Comparison of ENCODE assay signal across 8 cellular contexts in the genomic region with DNA sequence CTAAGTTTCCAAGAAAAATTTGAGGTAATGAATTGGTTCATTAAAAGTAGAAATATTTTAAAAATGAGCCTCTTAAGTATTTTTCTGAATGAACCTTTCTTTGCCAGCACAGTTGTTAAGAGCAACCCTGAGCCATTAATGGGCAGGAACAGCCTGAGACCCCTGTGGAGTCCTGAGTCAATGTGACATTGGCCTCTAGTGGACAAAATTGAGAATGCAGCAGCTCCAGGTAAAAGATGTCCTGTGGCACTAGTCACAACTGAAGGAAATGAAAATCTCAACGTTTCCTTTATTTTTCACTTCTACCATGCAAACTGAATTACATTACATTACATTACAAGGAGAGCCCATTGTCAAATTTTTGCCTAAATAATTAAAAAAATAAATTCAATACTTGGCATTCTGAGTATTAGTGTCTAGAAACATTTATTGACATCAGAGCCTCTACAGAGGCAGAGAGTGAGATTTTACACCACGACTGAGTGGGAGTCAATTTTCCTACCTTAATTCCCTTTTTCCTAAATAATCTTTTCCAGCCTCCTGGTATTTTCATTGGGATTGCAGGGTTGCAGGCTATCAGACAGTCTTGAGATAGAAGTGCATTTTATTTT.
DNase-seq lines count a peak whose midpoint lies in the region; ATAC-seq and TF ChIP-seq lines count a peak whose summit lies in the region.

No MANE protein-coding gene starts in this region.

- H4K20me1 ChIP-seq in neural progenitor cell (ENCODE audit: low read depth) = no peaks in the 10 kb centered on the region

- peaks cover 2% of the 10 kb centered on the region for H3K36me3 Mint-ChIP-seq in neural progenitor cell

- H3K4me3 ChIP-seq in fibroblast of pulmonary artery (replicated peaks; ENCODE audit: low read depth, low read length) = no peak overlapping the region
- no peak overlapping the region for H3K4me3 ChIP-seq in neural progenitor cell

- no peaks in the 10 kb centered on the region for H3K9me3 Mint-ChIP-seq in neural progenitor cell

- H3K4me1 ChIP-seq in neural progenitor cell = peaks cover 13% of the 10 kb centered on the region

- H3K27ac ChIP-seq in neural progenitor cell = no peak overlapping the region

- H2AFZ ChIP-seq in neural progenitor cell (replicated peaks) = peak overlapping the region; percentile 58

- H3K79me2 ChIP-seq in neural progenitor cell (ENCODE audit: low read depth) = no peaks in the 10 kb centered on the region

- H3F3A ChIP-seq in neural progenitor cell (ENCODE audit: low read depth) = no peaks in the 10 kb centered on the region

- H3K27me3 ChIP-seq in neural progenitor cell = no peaks in the 10 kb centered on the region

- H3K9me3 ChIP-seq in neural progenitor cell (ENCODE audit: low read depth) = no peaks in the 10 kb centered on the region

- H3K9ac ChIP-seq in neural progenitor cell = no peak overlapping the region

- ATAC-seq in GM21381 (IDR thresholded peaks at IDR 0.05; ENCODE audit: unreplicated experiment) = peak; percentile 89
- ATAC-seq in HG03575 (IDR thresholded peaks at IDR 0.05; ENCODE audit: extremely low read depth, insufficient number of reproducible peaks, low FRiP score, unreplicated experiment) = peak; percentile 79

- no peaks in the 10 kb centered on the region for H3K36me3 ChIP-seq in neural progenitor cell

- DNase-seq in EH (ENCODE audit: low read depth) (peak; percentile 74), NCI-H774 (lab: John Stamatoyannopoulos, UW) (peak; percentile 46), fibroblast of pulmonary artery (ENCODE audit: low read depth) (peak; percentile 84), neural progenitor cell (ENCODE audit: low spot score) (peak; percentile 92), UCSD-AML1 (lab: John Stamatoyannopoulos, UW; ENCODE audit: unreplicated experiment) (no peak)
- peak; percentile 52 for DNase-seq in activated CD8-positive, alpha-beta memory T cell treated with anti-CD3 and anti-CD28 coated beads, Interleukin-2, amount 50 U/mL, for 4 hours

- H3K4me2 ChIP-seq in neural progenitor cell = no peak overlapping the region

- no peak overlapping the region for H3K4me3 Mint-ChIP-seq in neural progenitor cell

- no peak overlapping the region for H3K27ac Mint-ChIP-seq in neural progenitor cell

- H3K27me3 Mint-ChIP-seq in neural progenitor cell (ENCODE audit: insufficient read depth, low read depth) = peaks cover 2% of the 10 kb centered on the region

- peaks cover 53% of the 10 kb centered on the region for H3K4me1 Mint-ChIP-seq in neural progenitor cell

- peak; percentile 97 for TF ChIP-seq CTCF in fibroblast of pulmonary artery (IDR thresholded peaks at IDR 0.05; ENCODE audit: low read length, missing control alignments)
- TF ChIP-seq CTCF in neural progenitor cell (IDR thresholded peaks at IDR 0.05) = peak; percentile 95
